ENCODE assay signal across 7 cellular contexts in genomic region chr19:12720296-12720695, GRCh38.
DNase-seq lines count a peak whose midpoint lies in the region; ATAC-seq and TF ChIP-seq lines count a peak whose summit lies in the region.
"Had no signal": no experiment of that assay in that cellular context is flagged by ENCODE, and none has a peak within 500 bp of the region (broad histone marks: within the 10 kb centered on the region; RNA-seq: fewer than 3 reads in every experiment).

No MANE protein-coding gene starts in this region.

- H3K4me1 ChIP-seq in tibial artery = peaks cover 0 to 47% (median 33%) of the 10 kb centered on the region in 4 donors

- H3K4me1 Mint-ChIP-seq in activated naive CD4-positive, alpha-beta T cell treated with anti-CD3 and anti-CD28 coated beads, Interleukin-2, amount 50 U/mL, for 24 hours = peaks cover 33% of the 10 kb centered on the region

- H3K27ac Mint-ChIP-seq in activated naive CD4-positive, alpha-beta T cell treated with anti-CD3 and anti-CD28 coated beads, Interleukin-2, amount 50 U/mL, for 24 hours = peak overlapping the region; percentile 83

- peaks cover 13% of the 10 kb centered on the region for H3K36me3 Mint-ChIP-seq in activated naive CD4-positive, alpha-beta T cell treated with anti-CD3 and anti-CD28 coated beads, Interleukin-2, amount 50 U/mL, for 24 hours

- intact Hi-C loops in tibial artery (cut with DNase I; ENCODE audit: low total_unique reads) = loop anchor here (5.0 kb wide), 1 partner anchor 793 kb away; the partner anchor contains the start of gene ZNF700

- DNase-seq in activated naive CD4-positive, alpha-beta T cell treated with Interleukin-2 at 50 U/mL for 16 hours = no peak
- no peak for DNase-seq in fibroblast of mammary gland (ENCODE audit: low read depth)
- no peak for DNase-seq in tibial artery
- DNase-seq in NCI-H146 treated with DMSO at 0.1 percent for 48 hours (lab: John Stamatoyannopoulos, UW; ENCODE audit: unreplicated experiment) = no peak

- no peaks in the 10 kb centered on the region for H3K9me3 ChIP-seq in tibial artery

- peak overlapping the region; percentile 93 for H3K4me3 ChIP-seq in fibroblast of mammary gland (ENCODE audit: control insufficient read depth, low read depth, low read length)
- H3K4me3 ChIP-seq in tibial artery = peak overlapping the region; percentile 90 to 91

- H3K4me3 Mint-ChIP-seq in activated naive CD4-positive, alpha-beta T cell treated with anti-CD3 and anti-CD28 coated beads, Interleukin-2, amount 50 U/mL, for 24 hours = peak overlapping the region; percentile 91

- no peak for TF ChIP-seq CTCF in fibroblast of mammary gland (conservative IDR thresholded peaks at IDR 0.05; ENCODE audit: control insufficient read depth, insufficient read depth, low read depth, low read length)
- no peak for TF ChIP-seq CTCF in tibial artery (IDR thresholded peaks at IDR 0.05)

- H3K36me3 ChIP-seq in tibial artery = peaks cover 6 to 39% (median 26%) of the 10 kb centered on the region in 3 donors

- no peaks in the 10 kb centered on the region for H3K9me3 Mint-ChIP-seq in activated naive CD4-positive, alpha-beta T cell treated with anti-CD3 and anti-CD28 coated beads, Interleukin-2, amount 50 U/mL, for 24 hours

- H3K27ac ChIP-seq in tibial artery = peak overlapping the region; percentile 89 to 96

- no peak for ATAC-seq in activated CD4-positive, CD25-positive, alpha-beta regulatory T cell treated with anti-CD3 and anti-CD28 coated beads, Interleukin-2, amount 50 U/mL, for 24 hours
- ATAC-seq: left colon had no signal

- H3K27me3 Mint-ChIP-seq in activated naive CD4-positive, alpha-beta T cell treated with anti-CD3 and anti-CD28 coated beads, Interleukin-2, amount 50 U/mL, for 24 hours = no peaks in the 10 kb centered on the region

- H3K27me3 ChIP-seq in tibial artery = no peaks in the 10 kb centered on the region
